Comparison of ENCODE assay signal across 20 cellular contexts in the genomic region with DNA sequence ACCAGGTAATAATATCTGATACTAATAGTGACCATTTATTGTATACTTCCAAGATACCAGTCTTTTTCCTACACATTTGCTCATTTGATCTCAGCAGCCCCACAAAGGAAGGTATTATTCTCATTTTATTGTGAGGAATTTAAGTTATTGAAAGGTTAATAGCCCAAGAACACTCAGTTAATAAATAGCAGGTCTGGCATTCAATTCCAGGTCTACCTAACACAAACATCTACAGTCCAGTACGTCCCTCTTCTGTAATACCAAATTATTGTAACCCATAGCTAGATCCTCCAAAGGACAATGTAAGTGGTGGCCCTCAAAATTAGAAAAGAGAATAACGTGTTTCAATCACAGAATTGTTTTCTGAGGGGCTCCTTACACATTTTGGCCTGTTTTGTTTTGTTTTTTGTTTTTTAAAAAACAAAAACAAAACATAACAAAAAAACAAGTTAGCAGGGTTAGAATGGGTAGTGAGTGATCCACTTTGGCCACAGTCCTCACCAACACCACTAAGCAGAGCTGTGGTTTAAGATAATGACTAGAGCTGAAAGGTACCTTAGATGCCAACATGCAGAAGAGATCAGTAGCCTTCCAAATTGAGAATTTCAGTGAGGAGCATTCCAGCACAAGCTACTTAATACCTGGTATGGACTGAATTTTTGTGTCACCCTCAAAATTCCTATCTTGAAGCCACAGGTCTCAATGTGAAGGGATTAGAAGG.
"Had no signal": no experiment of that assay in that cellular context is flagged by ENCODE, and none has a peak within 500 bp of the region (broad histone marks: within the 10 kb centered on the region; RNA-seq: fewer than 3 reads in every experiment).

No MANE protein-coding gene starts in this region.

- DNase-seq: activated CD4-positive, alpha-beta T cell treated with anti-CD3 and anti-CD28 coated beads for 4 hours; activated CD4-positive, alpha-beta T cell treated with anti-CD3 and anti-CD28 coated beads, Interleukin-2, amount 50 U/mL, for 48 hours; activated CD4-positive, CD25-positive, alpha-beta regulatory T cell; activated CD8-positive, alpha-beta memory T cell treated with anti-CD3 and anti-CD28 coated beads, Interleukin-2, amount 50 U/mL, for 48 hours; activated naive CD4-positive, alpha-beta T cell treated with Interleukin-2 at 50 U/mL for 16 hours; activated naive CD8-positive, alpha-beta T cell treated with anti-CD3 and anti-CD28 coated beads for 36 hours; activated T-cell treated with anti-CD3 and anti-CD28 coated beads, Interleukin-2, amount 50 U/mL, for 4 hours; foreskin fibroblast; heart right ventricle; islet precursor cell; naive B cell; occipital lobe; retina; stimulated activated CD4-positive, alpha-beta T cell treated with anti-CD3 and anti-CD28 coated beads, Interleukin-4, amount 100 ng/mL, for 4 hours; substantia nigra; T1000; thyroid gland; upper lobe of right lung had no signal

- H3K9me3 Mint-ChIP-seq: activated naive CD8-positive, alpha-beta T cell treated with anti-CD3 and anti-CD28 coated beads for 36 hours; activated T-cell treated with anti-CD3 and anti-CD28 coated beads, Interleukin-2, amount 50 U/mL, for 4 hours; naive B cell; stimulated activated naive CD8-positive, alpha-beta T cell treated with anti-CD3 and anti-CD28 coated beads, Interleukin-15, Interleukin-2, amounts not matched to agents 100 ng/mL and 50 ng/mL, for 24 hours had no signal

- H3K27me3 Mint-ChIP-seq: activated naive CD8-positive, alpha-beta T cell treated with anti-CD3 and anti-CD28 coated beads for 36 hours; naive B cell; stimulated activated naive CD8-positive, alpha-beta T cell treated with anti-CD3 and anti-CD28 coated beads, Interleukin-15, Interleukin-2, amounts not matched to agents 100 ng/mL and 50 ng/mL, for 24 hours had no signal

- H3K27ac Mint-ChIP-seq: activated naive CD8-positive, alpha-beta T cell treated with anti-CD3 and anti-CD28 coated beads for 36 hours; naive B cell; stimulated activated naive CD8-positive, alpha-beta T cell treated with anti-CD3 and anti-CD28 coated beads, Interleukin-15, Interleukin-2, amounts not matched to agents 100 ng/mL and 50 ng/mL, for 24 hours had no signal

- ATAC-seq: activated T-cell treated with anti-CD3 and anti-CD28 coated beads, Interleukin-2, amount 50 U/mL, for 4 hours; heart right ventricle; upper lobe of right lung had no signal

- H3K4me3 ChIP-seq: cardiac muscle cell, heart right ventricle, thyroid gland, upper lobe of right lung had no signal

- H3K36me3 ChIP-seq: cardiac muscle cell, thyroid gland, upper lobe of right lung had no signal

- H3K27me3 ChIP-seq: cardiac muscle cell, heart right ventricle, thyroid gland, upper lobe of right lung had no signal

- H3K4me1 ChIP-seq: thyroid gland had no signal

- H3K4me3 Mint-ChIP-seq: activated naive CD8-positive, alpha-beta T cell treated with anti-CD3 and anti-CD28 coated beads for 36 hours; activated T-cell treated with anti-CD3 and anti-CD28 coated beads, Interleukin-2, amount 50 U/mL, for 4 hours; naive B cell; stimulated activated naive CD8-positive, alpha-beta T cell treated with anti-CD3 and anti-CD28 coated beads, Interleukin-15, Interleukin-2, amounts not matched to agents 100 ng/mL and 50 ng/mL, for 24 hours had no signal

- H3K9me3 ChIP-seq: heart right ventricle, thyroid gland, upper lobe of right lung had no signal

- H3K27ac ChIP-seq: cardiac muscle cell, heart right ventricle, thyroid gland, upper lobe of right lung had no signal
